Comparison of ENCODE assay signal across 26 cellular contexts in the genomic region with DNA sequence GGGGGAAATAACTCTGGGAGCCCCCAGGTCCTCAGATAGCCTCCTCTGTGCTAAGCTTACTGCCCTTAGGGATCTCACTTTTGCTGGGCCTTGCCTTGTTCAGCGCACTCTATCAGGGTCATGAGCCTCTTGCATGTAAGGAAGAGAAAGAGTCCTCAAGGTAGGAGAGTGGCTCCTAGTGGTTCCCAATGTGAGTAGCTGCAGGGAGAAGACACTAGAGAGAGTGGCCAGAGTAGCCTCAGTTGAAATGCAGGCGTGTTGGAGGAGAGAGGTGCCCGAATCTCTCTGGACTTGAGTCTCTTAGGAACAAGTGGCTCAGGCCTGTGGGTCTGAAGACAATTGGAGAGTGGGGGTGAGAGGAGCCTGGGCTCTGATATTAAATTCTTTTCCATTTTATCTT.
DNase-seq lines count a peak whose midpoint lies in the region; ATAC-seq and TF ChIP-seq lines count a peak whose summit lies in the region.
"Had no signal": no experiment of that assay in that cellular context is flagged by ENCODE, and none has a peak within 500 bp of the region (broad histone marks: within the 10 kb centered on the region; RNA-seq: fewer than 3 reads in every experiment).

No MANE protein-coding gene starts in this region.

- peak; percentile 14 for DNase-seq in ELR (ENCODE audit: low read depth)
- peak; percentile 6 for DNase-seq in RPMI7951 (ENCODE audit: low read depth)
- DNase-seq in foreskin keratinocyte, result no peak
- DNase-seq in activated gamma-delta T cell treated with Interleukin-2 at 50 U/mL for 16 hours, result no peak
- no peak for DNase-seq in natural killer cell
- no peak for DNase-seq in AML-193 (lab: John Stamatoyannopoulos, UW)
- DNase-seq: activated CD4-positive, alpha-beta memory T cell treated with anti-CD3 and anti-CD28 coated beads for 36 hours; anterior cingulate cortex; colonic mucosa; effector memory CD4-positive, alpha-beta T cell; erythroblast; heart left ventricle; IMR-90; NCI-H1417 treated with DMSO at 0.1 percent for 48 hours; NCI-H2081; NCI-H446; NK-92 treated with Interleukin-12 subunit alpha and Interleukin-12 subunit beta, amount 100 ng/mL, for 24 hours; posterior cingulate gyrus; sigmoid colon; stimulated activated naive B cell treated with anti-CD40 and anti-IgM and Interleukin-4, amounts not matched to agents 10 μg/mL and 1 μg/mL and 100 μg/mL, for 72 hours had no signal

- H3K27me3 ChIP-seq in foreskin keratinocyte, result no peaks in the 10 kb centered on the region
- H3K27me3 ChIP-seq: colonic mucosa, heart left ventricle, sigmoid colon, suprapubic skin had no signal

- H3K4me1 ChIP-seq in foreskin keratinocyte, result no peaks in the 10 kb centered on the region
- H3K4me1 ChIP-seq: colonic mucosa, heart left ventricle, sigmoid colon, suprapubic skin had no signal

- peak; percentile 16 for TF ChIP-seq CTCF in C4-2B (conservative IDR thresholded peaks at IDR 0.05)
- peak; percentile 18 for TF ChIP-seq CTCF in foreskin keratinocyte (conservative IDR thresholded peaks at IDR 0.05)
- TF ChIP-seq CTCF in natural killer cell (IDR thresholded peaks at IDR 0.05), result no peak

- no peak overlapping the region for H3K4me3 Mint-ChIP-seq in natural killer cell
- H3K4me3 Mint-ChIP-seq: activated CD4-positive, alpha-beta memory T cell treated with anti-CD3 and anti-CD28 coated beads for 36 hours; activated naive CD8-positive, alpha-beta T cell; activated T-helper 17 cell treated with anti-CD3 and anti-CD28 coated beads, Interleukin-2, amount 50 U/mL, for 72 hours; neural crest cell; stimulated activated naive B cell treated with anti-CD40 and anti-IgM and Interleukin-4, amounts not matched to agents 10 μg/mL and 1 μg/mL and 100 μg/mL, for 72 hours had no signal

- no peaks in the 10 kb centered on the region for H3K36me3 Mint-ChIP-seq in natural killer cell
- H3K36me3 Mint-ChIP-seq: activated CD4-positive, alpha-beta memory T cell treated with anti-CD3 and anti-CD28 coated beads for 36 hours; activated naive CD8-positive, alpha-beta T cell; stimulated activated naive B cell treated with anti-CD40 and anti-IgM and Interleukin-4, amounts not matched to agents 10 μg/mL and 1 μg/mL and 100 μg/mL, for 72 hours had no signal

- no peak overlapping the region for H3K27ac Mint-ChIP-seq in natural killer cell
- H3K27ac Mint-ChIP-seq: activated CD4-positive, alpha-beta memory T cell treated with anti-CD3 and anti-CD28 coated beads for 36 hours; activated naive CD8-positive, alpha-beta T cell; activated T-helper 17 cell treated with anti-CD3 and anti-CD28 coated beads, Interleukin-2, amount 50 U/mL, for 72 hours; stimulated activated naive B cell treated with anti-CD40 and anti-IgM and Interleukin-4, amounts not matched to agents 10 μg/mL and 1 μg/mL and 100 μg/mL, for 72 hours had no signal

- H3K4me1 Mint-ChIP-seq in natural killer cell, result no peaks in the 10 kb centered on the region
- H3K4me1 Mint-ChIP-seq: activated T-helper 17 cell treated with anti-CD3 and anti-CD28 coated beads, Interleukin-2, amount 50 U/mL, for 72 hours; neural crest cell; stimulated activated naive B cell treated with anti-CD40 and anti-IgM and Interleukin-4, amounts not matched to agents 10 μg/mL and 1 μg/mL and 100 μg/mL, for 72 hours had no signal

- H3K27ac ChIP-seq in C4-2B, result no peak overlapping the region
- H3K27ac ChIP-seq in foreskin keratinocyte, result no peak overlapping the region
- H3K27ac ChIP-seq: colonic mucosa, heart left ventricle, sigmoid colon, suprapubic skin had no signal

- no peak for ATAC-seq in foreskin keratinocyte
- ATAC-seq in natural killer cell, result no peak
- ATAC-seq: activated CD4-positive, CD25-positive, alpha-beta regulatory T cell treated with anti-CD3 and anti-CD28 coated beads, Interleukin-2, amount 50 U/mL, for 24 hours; activated T-helper 17 cell treated with anti-CD3 and anti-CD28 coated beads, Interleukin-2, amount 50 U/mL, for 72 hours; heart left ventricle had no signal

- peaks cover 15 to 24% of the 10 kb centered on the region in 2 donors for H3K27me3 Mint-ChIP-seq in natural killer cell (ENCODE audit: low read depth in 2 of 2)
- H3K27me3 Mint-ChIP-seq: activated CD4-positive, alpha-beta memory T cell treated with anti-CD3 and anti-CD28 coated beads for 36 hours had no signal

- intact Hi-C loops in natural killer cell (cut with micrococcal nuclease), result no loop called here

- no peaks in the 10 kb centered on the region for H3K9me3 Mint-ChIP-seq in natural killer cell
- H3K9me3 Mint-ChIP-seq: activated CD4-positive, alpha-beta memory T cell treated with anti-CD3 and anti-CD28 coated beads for 36 hours; activated T-helper 17 cell treated with anti-CD3 and anti-CD28 coated beads, Interleukin-2, amount 50 U/mL, for 72 hours had no signal

Comparison
In these comparisons a context has a peak if more than half of its experiments do, and no peak if none do; other contexts are left out.
1. DNase-seq: peak in ELR (single experiment) and RPMI7951 (single experiment); none in foreskin keratinocyte (0 of 2), activated gamma-delta T cell treated with Interleukin-2 at 50 U/mL for 16 hours (single experiment), natural killer cell (single experiment) and AML-193 (0 of 2).